ENCODE assay signal across 8 cellular contexts in genomic region chr20:62739581-62740285, GRCh38. TPM values are rescaled to one million over a fixed set of nuclear protein-coding genes. Genes with fewer than 3 reads are reported as not detected.
DNase-seq lines count a peak whose midpoint lies in the region; ATAC-seq and TF ChIP-seq lines count a peak whose summit lies in the region.

No MANE protein-coding gene starts in this region.

- peaks cover 88% of the 10 kb centered on the region for H3K27me3 ChIP-seq in suprapubic skin

- TF ChIP-seq CTCF in CD14-positive monocyte (IDR thresholded peaks at IDR 0.05) (no peak), suprapubic skin (IDR thresholded peaks at IDR 0.05) (no peak)

- H3K9me3 Mint-ChIP-seq in CD14-positive monocyte, result no peaks in the 10 kb centered on the region
- H3K9me3 Mint-ChIP-seq in activated T-cell treated with anti-CD3 and anti-CD28 coated beads, Interleukin-2, amount 50 U/mL, for 4 hours, result no peaks in the 10 kb centered on the region

- H3K36me3 ChIP-seq in suprapubic skin, result no peaks in the 10 kb centered on the region

- no peak for TF ChIP-seq EP300 in suprapubic skin (IDR thresholded peaks at IDR 0.05)

- DNase-seq in CD14-positive monocyte (ENCODE audit: low spot score) (peak; percentile 73), MV-4-11 (lab: John Stamatoyannopoulos, UW) (peak; percentile 87), inferior parietal cortex (ENCODE audit: extremely low spot score) (peak; percentile 8), suprapubic skin (ENCODE audit: low spot score in 2 of 2) (peak in 1 of 2 donors; percentile 74), NCI-H226 (no peak), NCI-H2081 (lab: John Stamatoyannopoulos, UW) (no peak)
- no peak for DNase-seq in activated T-cell treated with anti-CD3 and anti-CD28 coated beads, Interleukin-2, amount 50 U/mL, for 4 hours

- H3K4me1 Mint-ChIP-seq in CD14-positive monocyte, result peaks cover 63% of the 10 kb centered on the region
- H3K4me1 Mint-ChIP-seq in activated T-cell treated with anti-CD3 and anti-CD28 coated beads, Interleukin-2, amount 50 U/mL, for 4 hours (ENCODE audit: low read depth), result peaks cover 46% of the 10 kb centered on the region

- no peak for TF ChIP-seq POLR2A in suprapubic skin (IDR thresholded peaks at IDR 0.05)

- H3K27me3 Mint-ChIP-seq in CD14-positive monocyte (ENCODE audit: low read depth in 3 of 3), result peaks cover 0 to 7% (median 1%) of the 10 kb centered on the region in 3 donors
- H3K27me3 Mint-ChIP-seq in activated T-cell treated with anti-CD3 and anti-CD28 coated beads, Interleukin-2, amount 50 U/mL, for 4 hours (ENCODE audit: low read depth), result no peaks in the 10 kb centered on the region

- H3K4me3 Mint-ChIP-seq in CD14-positive monocyte, result peak overlapping the region; percentile 68 to 77
- peak overlapping the region; percentile 69 for H3K4me3 Mint-ChIP-seq in activated T-cell treated with anti-CD3 and anti-CD28 coated beads, Interleukin-2, amount 50 U/mL, for 4 hours

- peak overlapping the region; percentile 28 for H3K4me3 ChIP-seq in suprapubic skin

- ATAC-seq in GM21576 (IDR thresholded peaks at IDR 0.05; ENCODE audit: unreplicated experiment), result peak; percentile 6
- peak; percentile 20 to 23 for ATAC-seq in activated T-cell treated with anti-CD3 and anti-CD28 coated beads, Interleukin-2, amount 50 U/mL, for 4 hours

- peak overlapping the region; percentile 41 for H3K27ac ChIP-seq in suprapubic skin

- intact Hi-C loops in CD14-positive monocyte (cut with micrococcal nuclease), result loop anchor here (1.0 to 5.0 kb wide), 4 partner anchors 11 to 136 kb away; no protein-coding TSS in a partner anchor

- no peaks in the 10 kb centered on the region for H3K9me3 ChIP-seq in suprapubic skin

- H3K27ac Mint-ChIP-seq in CD14-positive monocyte, result peak overlapping the region; percentile 94 to 99 (median 97)

- WGBS in suprapubic skin, result 47% methylated on average over 11 of the region's 32 CpGs

- peaks cover 23% of the 10 kb centered on the region for H3K4me1 ChIP-seq in suprapubic skin

- H3K36me3 Mint-ChIP-seq in CD14-positive monocyte, result peaks cover 8 to 12% of the 10 kb centered on the region in 2 donors
- H3K36me3 Mint-ChIP-seq in activated T-cell treated with anti-CD3 and anti-CD28 coated beads, Interleukin-2, amount 50 U/mL, for 4 hours (ENCODE audit: insufficient read depth), result no peaks in the 10 kb centered on the region

RNA-seq across cellular contexts. Expression of gene NTSR1, which starts 31.1 kb away (rescaled TPM):
- polyA plus RNA-seq in CD14-positive monocyte, result under 1 TPM; 0.35 to 0.40 TPM
- under 1 TPM in 1 of 3 donors, not detected in 2; 0.08 TPM for total RNA-seq in activated T-cell treated with anti-CD3 and anti-CD28 coated beads, Interleukin-2, amount 50 U/mL, for 4 hours
- under 1 TPM in 2 of 4 donors, not detected in 2; 0.16 to 0.55 TPM for total RNA-seq in suprapubic skin

RNA-seq across cellular contexts. Expression of gene MRGBP, which starts 56.5 kb away (rescaled TPM):
- 10 to 100 TPM; 10.2 to 10.5 TPM for polyA plus RNA-seq in CD14-positive monocyte
- total RNA-seq in activated T-cell treated with anti-CD3 and anti-CD28 coated beads, Interleukin-2, amount 50 U/mL, for 4 hours, result 10 to 100 TPM; 14.5 to 18.3 (median 18.1) TPM
- 10 to 100 TPM in 3 of 4 donors, 1 to 10 TPM in 1; 10.0 to 13.3 (median 11.7) TPM for total RNA-seq in suprapubic skin

Comparison
In these comparisons a context has a peak if more than half of its experiments do, and no peak if none do; other contexts are left out.
1. DNase-seq: peak in CD14-positive monocyte (single experiment), MV-4-11 (single experiment) and inferior parietal cortex (single experiment); none in activated T-cell treated with anti-CD3 and anti-CD28 coated beads, Interleukin-2, amount 50 U/mL, for 4 hours (single experiment), NCI-H226 (single experiment) and NCI-H2081 (0 of 2).